ENCODE assay signal across 2 cellular contexts in the genomic region with DNA sequence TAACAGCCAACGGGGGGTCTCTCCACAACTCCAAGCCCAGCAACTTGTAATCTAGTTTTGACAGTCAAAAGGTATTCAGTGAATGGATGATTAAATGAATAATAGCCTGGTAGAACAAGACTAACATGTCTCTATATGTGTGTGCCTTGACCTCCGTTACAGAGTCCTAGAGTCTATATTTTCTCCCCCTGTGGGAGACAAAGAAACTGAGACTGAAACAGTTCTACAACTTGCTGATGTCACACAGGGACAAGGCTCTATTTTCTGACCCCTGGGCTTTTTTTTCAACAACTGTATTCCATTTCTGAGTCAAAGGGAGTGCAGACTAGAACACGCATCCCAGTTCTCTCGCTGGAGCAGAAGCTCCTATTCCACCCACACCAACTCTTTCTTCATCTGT.
TF ChIP-seq lines count a peak whose summit lies in the region.

No MANE protein-coding gene starts in this region.

TF ChIP-seq in GM12878, 131 proteins besides CTCF, POLR2A, EP300 and RAD21 (continued from another document):
- TF ChIP-seq, protein P1, sequence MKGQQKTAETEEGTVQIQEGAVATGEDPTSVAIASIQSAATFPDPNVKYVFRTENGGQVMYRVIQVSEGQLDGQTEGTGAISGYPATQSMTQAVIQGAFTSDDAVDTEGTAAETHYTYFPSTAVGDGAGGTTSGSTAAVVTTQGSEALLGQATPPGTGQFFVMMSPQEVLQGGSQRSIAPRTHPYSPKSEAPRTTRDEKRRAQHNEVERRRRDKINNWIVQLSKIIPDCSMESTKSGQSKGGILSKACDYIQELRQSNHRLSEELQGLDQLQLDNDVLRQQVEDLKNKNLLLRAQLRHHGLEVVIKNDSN (IDR thresholded peaks at IDR 0.05; ENCODE audit: borderline replicate concordance, extremely low read length, insufficient read depth, low read depth, low read length), result no peak
- TF ChIP-seq HDAC2 (IDR thresholded peaks at IDR 0.05) (no peak), MEF2A (IDR thresholded peaks at IDR 0.05; ENCODE audit: insufficient read depth, low read depth, low read length) (no peak), EED (IDR thresholded peaks at IDR 0.05; ENCODE audit: low read depth) (peak; percentile 30; the same call in 1 of the 2 replicates), POU2F2 (IDR thresholded peaks at IDR 0.05; ENCODE audit: borderline replicate concordance, low read depth, low read length) (no peak), FOXK2 (IDR thresholded peaks at IDR 0.05) (no peak), RUNX3 (IDR thresholded peaks at IDR 0.05; ENCODE audit: low read length) (peak; percentile 32; the same call in 1 of the 2 replicates), ZNF217 (IDR thresholded peaks at IDR 0.05) (no peak)

TF ChIP-seq in SK-N-SH, 30 proteins besides CTCF, POLR2A, EP300 and RAD21 (continued from another document):
- TF ChIP-seq CHD2 (IDR thresholded peaks at IDR 0.05; ENCODE audit: low read length, partially characterized antibody) (no peak), TEAD4 (IDR thresholded peaks at IDR 0.05; ENCODE audit: borderline replicate concordance, insufficient read depth) (no peak), FOXM1 (IDR thresholded peaks at IDR 0.05; ENCODE audit: low read depth) (no peak), GATA2 (CRISPR knock-in tag; IDR thresholded peaks at IDR 0.05) (no peak), SIN3A (IDR thresholded peaks at IDR 0.05; ENCODE audit: borderline replicate concordance, low read depth, low read length) (no peak), GABPA (IDR thresholded peaks at IDR 0.05; ENCODE audit: low read depth) (no peak), FOSL2 (IDR thresholded peaks at IDR 0.05; ENCODE audit: borderline replicate concordance, low read depth) (no peak), ELF1 (IDR thresholded peaks at IDR 0.05) (no peak)
- TF ChIP-seq, protein P1 (IDR thresholded peaks at IDR 0.05; ENCODE audit: borderline replicate concordance, low read depth), result no peak
- TF ChIP-seq, protein P2, sequence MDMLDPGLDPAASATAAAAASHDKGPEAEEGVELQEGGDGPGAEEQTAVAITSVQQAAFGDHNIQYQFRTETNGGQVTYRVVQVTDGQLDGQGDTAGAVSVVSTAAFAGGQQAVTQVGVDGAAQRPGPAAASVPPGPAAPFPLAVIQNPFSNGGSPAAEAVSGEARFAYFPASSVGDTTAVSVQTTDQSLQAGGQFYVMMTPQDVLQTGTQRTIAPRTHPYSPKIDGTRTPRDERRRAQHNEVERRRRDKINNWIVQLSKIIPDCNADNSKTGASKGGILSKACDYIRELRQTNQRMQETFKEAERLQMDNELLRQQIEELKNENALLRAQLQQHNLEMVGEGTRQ (IDR thresholded peaks at IDR 0.05; ENCODE audit: borderline replicate concordance, low read depth, low read length), result no peak
- TF ChIP-seq, protein P3, sequence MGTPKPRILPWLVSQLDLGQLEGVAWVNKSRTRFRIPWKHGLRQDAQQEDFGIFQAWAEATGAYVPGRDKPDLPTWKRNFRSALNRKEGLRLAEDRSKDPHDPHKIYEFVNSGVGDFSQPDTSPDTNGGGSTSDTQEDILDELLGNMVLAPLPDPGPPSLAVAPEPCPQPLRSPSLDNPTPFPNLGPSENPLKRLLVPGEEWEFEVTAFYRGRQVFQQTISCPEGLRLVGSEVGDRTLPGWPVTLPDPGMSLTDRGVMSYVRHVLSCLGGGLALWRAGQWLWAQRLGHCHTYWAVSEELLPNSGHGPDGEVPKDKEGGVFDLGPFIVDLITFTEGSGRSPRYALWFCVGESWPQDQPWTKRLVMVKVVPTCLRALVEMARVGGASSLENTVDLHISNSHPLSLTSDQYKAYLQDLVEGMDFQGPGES (IDR thresholded peaks at IDR 0.05; ENCODE audit: low read depth, low read length), result no peak
- TF ChIP-seq, protein P4, sequence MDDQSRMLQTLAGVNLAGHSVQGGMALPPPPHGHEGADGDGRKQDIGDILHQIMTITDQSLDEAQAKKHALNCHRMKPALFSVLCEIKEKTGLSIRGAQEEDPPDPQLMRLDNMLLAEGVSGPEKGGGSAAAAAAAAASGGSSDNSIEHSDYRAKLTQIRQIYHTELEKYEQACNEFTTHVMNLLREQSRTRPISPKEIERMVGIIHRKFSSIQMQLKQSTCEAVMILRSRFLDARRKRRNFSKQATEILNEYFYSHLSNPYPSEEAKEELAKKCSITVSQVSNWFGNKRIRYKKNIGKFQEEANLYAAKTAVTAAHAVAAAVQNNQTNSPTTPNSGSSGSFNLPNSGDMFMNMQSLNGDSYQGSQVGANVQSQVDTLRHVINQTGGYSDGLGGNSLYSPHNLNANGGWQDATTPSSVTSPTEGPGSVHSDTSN (IDR thresholded peaks at IDR 0.05), result no peak
- TF ChIP-seq, protein P5, sequence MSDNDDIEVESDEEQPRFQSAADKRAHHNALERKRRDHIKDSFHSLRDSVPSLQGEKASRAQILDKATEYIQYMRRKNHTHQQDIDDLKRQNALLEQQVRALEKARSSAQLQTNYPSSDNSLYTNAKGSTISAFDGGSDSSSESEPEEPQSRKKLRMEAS (IDR thresholded peaks at IDR 0.05; ENCODE audit: low read depth), result no peak
TF ChIP-seq in SK-N-SH: peak in this region for 0.
